Comparison of ENCODE assay signal across 31 cellular contexts in genomic region chr2:45911503-45911902, GRCh38.
"Had no signal": no experiment of that assay in that cellular context is flagged by ENCODE, and none has a peak within 500 bp of the region (broad histone marks: within the 10 kb centered on the region; RNA-seq: fewer than 3 reads in every experiment).

No MANE protein-coding gene starts in this region.

- H3K9ac ChIP-seq: SK-N-SH had no signal

- H3K27ac Mint-ChIP-seq: activated CD4-positive, alpha-beta T cell treated with anti-CD3 and anti-CD28 coated beads for 36 hours; activated CD4-positive, alpha-beta T cell treated with anti-CD3 and anti-CD28 coated beads, Interleukin-2, amount 10 ng/mL, durations not matched to agents 7 days and 5 days; activated CD8-positive, alpha-beta T cell treated with anti-CD3 and anti-CD28 coated beads, Interleukin-2, amount 10 ng/mL, durations not matched to agents 7 days and 5 days; activated naive CD4-positive, alpha-beta T cell treated with anti-CD3 and anti-CD28 coated beads, Interleukin-2, amount 10 ng/mL, durations not matched to agents 7 days and 5 days; activated naive CD8-positive, alpha-beta T cell; activated naive CD8-positive, alpha-beta T cell treated with anti-CD3 and anti-CD28 coated beads, Interleukin-2, amount 50 U/mL, for 24 hours; activated T-helper 1 cell treated with anti-CD3 and anti-CD28 coated beads, Interleukin-12 subunit alpha, Interleukin-12 subunit beta, Interleukin-2, Interleukin-4 antibody, amounts not matched to agents 30 ng/mL and 10 ng/mL and 1 ng/mL, durations not matched to agents 14 hours and 24 hours and 36 hours; T-helper 1 cell treated with Interleukin-12 subunit alpha and Interleukin-12 subunit beta and Interleukin-4 antibody, amounts not matched to agents 30 μg/mL and 1 μg/mL, for 36 hours; T-helper 2 cell treated with Interferon-gamma antibody and Interleukin-4, amounts not matched to agents 5 μg/mL and 100 μg/mL, for 36 hours had no signal

- H3K4me2 ChIP-seq: SK-N-SH had no signal

- H3K36me3 Mint-ChIP-seq: activated naive CD4-positive, alpha-beta T cell treated with anti-CD3 and anti-CD28 coated beads, Interleukin-2, amount 10 ng/mL, durations not matched to agents 7 days and 5 days had no signal

- H3K4me1 Mint-ChIP-seq: activated CD4-positive, alpha-beta T cell treated with anti-CD3 and anti-CD28 coated beads for 36 hours; activated CD4-positive, alpha-beta T cell treated with anti-CD3 and anti-CD28 coated beads, Interleukin-2, amount 10 ng/mL, durations not matched to agents 7 days and 5 days; activated naive CD4-positive, alpha-beta T cell treated with anti-CD3 and anti-CD28 coated beads, Interleukin-2, amount 10 ng/mL, durations not matched to agents 7 days and 5 days had no signal

- H3K27me3 Mint-ChIP-seq: activated CD4-positive, alpha-beta T cell treated with anti-CD3 and anti-CD28 coated beads for 36 hours; activated CD4-positive, alpha-beta T cell treated with anti-CD3 and anti-CD28 coated beads, Interleukin-2, amount 10 ng/mL, durations not matched to agents 7 days and 5 days; activated naive CD4-positive, alpha-beta T cell treated with anti-CD3 and anti-CD28 coated beads, Interleukin-2, amount 10 ng/mL, durations not matched to agents 7 days and 5 days; activated naive CD8-positive, alpha-beta T cell; activated naive CD8-positive, alpha-beta T cell treated with anti-CD3 and anti-CD28 coated beads, Interleukin-2, amount 50 U/mL, for 24 hours had no signal

- H3K9me3 Mint-ChIP-seq: activated CD4-positive, alpha-beta T cell treated with anti-CD3 and anti-CD28 coated beads, Interleukin-2, amount 10 ng/mL, durations not matched to agents 7 days and 5 days; activated naive CD4-positive, alpha-beta T cell treated with anti-CD3 and anti-CD28 coated beads, Interleukin-2, amount 10 ng/mL, durations not matched to agents 7 days and 5 days; activated naive CD8-positive, alpha-beta T cell treated with anti-CD3 and anti-CD28 coated beads, Interleukin-2, amount 50 U/mL, for 24 hours; activated T-cell treated with anti-CD3 and anti-CD28 coated beads, Interleukin-2, amount 50 U/mL, for 4 hours; activated T-helper 1 cell treated with anti-CD3 and anti-CD28 coated beads, Interleukin-12 subunit alpha, Interleukin-12 subunit beta, Interleukin-2, Interleukin-4 antibody, amounts not matched to agents 30 ng/mL and 10 ng/mL and 1 ng/mL, durations not matched to agents 14 hours and 24 hours and 36 hours; T-helper 1 cell treated with Interleukin-12 subunit alpha and Interleukin-12 subunit beta and Interleukin-4 antibody, amounts not matched to agents 30 μg/mL and 1 μg/mL, for 36 hours; T-helper 2 cell treated with Interferon-gamma antibody and Interleukin-4, amounts not matched to agents 5 μg/mL and 100 μg/mL, for 36 hours had no signal

- ATAC-seq: activated CD4-positive, alpha-beta T cell treated with anti-CD3 and anti-CD28 coated beads for 36 hours; activated CD4-positive, CD25-positive, alpha-beta regulatory T cell treated with anti-CD3 and anti-CD28 coated beads, Interleukin-2, amount 50 U/mL, for 24 hours; activated CD8-positive, alpha-beta T cell treated with anti-CD3 and anti-CD28 coated beads, Interleukin-2, amount 10 ng/mL, durations not matched to agents 7 days and 5 days; activated naive CD8-positive, alpha-beta T cell treated with anti-CD3 and anti-CD28 coated beads, Interleukin-2, amount 50 U/mL, for 24 hours; activated T-cell treated with anti-CD3 and anti-CD28 coated beads, Interleukin-2, amount 50 U/mL, for 4 hours; K562; PC-3 had no signal

- H3K36me3 ChIP-seq: brain microvascular endothelial cell, cardiac muscle cell, Peyer's patch, SJSA1 had no signal

- H3K4me3 Mint-ChIP-seq: activated CD4-positive, alpha-beta T cell treated with anti-CD3 and anti-CD28 coated beads for 36 hours; activated CD4-positive, alpha-beta T cell treated with anti-CD3 and anti-CD28 coated beads, Interleukin-2, amount 10 ng/mL, durations not matched to agents 7 days and 5 days; activated CD8-positive, alpha-beta T cell treated with anti-CD3 and anti-CD28 coated beads, Interleukin-2, amount 10 ng/mL, durations not matched to agents 7 days and 5 days; activated naive CD4-positive, alpha-beta T cell treated with anti-CD3 and anti-CD28 coated beads, Interleukin-2, amount 10 ng/mL, durations not matched to agents 7 days and 5 days; activated naive CD8-positive, alpha-beta T cell; activated naive CD8-positive, alpha-beta T cell treated with anti-CD3 and anti-CD28 coated beads, Interleukin-2, amount 50 U/mL, for 24 hours; activated T-cell treated with anti-CD3 and anti-CD28 coated beads, Interleukin-2, amount 50 U/mL, for 4 hours; activated T-helper 1 cell treated with anti-CD3 and anti-CD28 coated beads, Interleukin-12 subunit alpha, Interleukin-12 subunit beta, Interleukin-2, Interleukin-4 antibody, amounts not matched to agents 30 ng/mL and 10 ng/mL and 1 ng/mL, durations not matched to agents 14 hours and 24 hours and 36 hours; T-helper 1 cell treated with Interleukin-12 subunit alpha and Interleukin-12 subunit beta and Interleukin-4 antibody, amounts not matched to agents 30 μg/mL and 1 μg/mL, for 36 hours; T-helper 2 cell treated with Interferon-gamma antibody and Interleukin-4, amounts not matched to agents 5 μg/mL and 100 μg/mL, for 36 hours had no signal

- H3K27ac ChIP-seq: brain microvascular endothelial cell, cardiac muscle cell, SJSA1 had no signal

- H3K4me3 ChIP-seq: cardiac muscle cell, K562, Peyer's patch, SJSA1 had no signal

- DNase-seq: activated CD4-positive, alpha-beta T cell treated with anti-CD3 and anti-CD28 coated beads for 36 hours; activated CD4-positive, alpha-beta T cell treated with anti-CD3 and anti-CD28 coated beads, Interleukin-2, amount 10 ng/mL, durations not matched to agents 7 days and 5 days; activated CD4-positive, alpha-beta T cell treated with anti-CD3 and anti-CD28 coated beads, Interleukin-2, amount 50 U/mL, for 48 hours; activated CD8-positive, alpha-beta T cell treated with anti-CD3 and anti-CD28 coated beads, Interleukin-2, amount 10 ng/mL, durations not matched to agents 7 days and 5 days; activated effector memory CD4-positive, alpha-beta T cell treated with Interleukin-2 at 50 U/mL for 16 hours; activated naive CD4-positive, alpha-beta T cell treated with anti-CD3 and anti-CD28 coated beads, Interleukin-2, amount 10 ng/mL, durations not matched to agents 7 days and 5 days; activated naive CD8-positive, alpha-beta T cell treated with anti-CD3 and anti-CD28 coated beads, Interleukin-2, amount 50 U/mL, for 24 hours; activated T-cell treated with anti-CD3 and anti-CD28 coated beads, Interleukin-2, amount 50 U/mL, for 4 hours; brain microvascular endothelial cell; NCI-H1105 treated with DMSO at 0.1 percent for 48 hours; NCI-H1436; NCI-H1694; NCI-H2029; NCI-H345; NCI-H524 treated with DMSO at 0.1 percent for 48 hours; NCI-H748 treated with DMSO at 0.1 percent for 48 hours; NK-92 treated with Interleukin-12 subunit alpha and Interleukin-12 subunit beta, amount 100 ng/mL, for 24 hours; PC-3; RPMI8226; SHP77 treated with DMSO at 0.1 percent for 48 hours; SK-N-SH had no signal

- H3K27me3 ChIP-seq: brain microvascular endothelial cell, cardiac muscle cell, Peyer's patch, SJSA1 had no signal

- FAIRE-seq: K562, TTC549 had no signal

- H3K9me3 ChIP-seq: Peyer's patch, SJSA1, SK-N-SH had no signal

- H3K4me1 ChIP-seq: SJSA1 had no signal
